17 cellular contexts compared by ENCODE assay signal in the genomic region with DNA sequence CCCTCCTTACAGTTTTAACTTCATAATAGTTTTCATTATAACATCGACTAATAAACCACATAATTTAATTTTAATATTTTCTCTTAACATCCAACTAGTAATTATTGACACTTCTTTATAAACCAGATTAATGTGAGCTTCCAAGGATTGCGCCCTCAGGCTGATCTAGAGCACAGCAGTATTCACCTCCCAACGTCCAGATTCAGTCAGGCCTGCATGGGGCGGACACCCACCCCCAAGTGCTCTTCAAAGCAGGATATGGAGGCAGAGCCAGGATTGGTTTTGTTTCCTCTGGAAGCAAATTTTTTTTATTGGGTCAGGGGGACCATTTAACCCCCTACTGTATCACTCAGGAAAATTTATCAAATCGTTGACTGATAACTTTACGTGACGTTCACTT.
A peak's percentile ranks its signal among the peaks of the same experiment; 100 is the strongest.
DNase-seq lines count a peak whose midpoint lies in the region; ATAC-seq, FAIRE-seq and TF ChIP-seq lines count a peak whose summit lies in the region.
"Had no signal": no experiment of that assay in that cellular context is flagged by ENCODE, and none has a peak within 500 bp of the region (broad histone marks: within the 10 kb centered on the region; RNA-seq: fewer than 3 reads in every experiment).

No MANE protein-coding gene starts in this region.

- H3K79me2 ChIP-seq in astrocyte (ENCODE audit: insufficient read depth, low read length) = peaks cover 84% of the 10 kb centered on the region

- peaks cover 93% of the 10 kb centered on the region for H4K20me1 ChIP-seq in astrocyte (ENCODE audit: insufficient read depth, low read length)

- no peak overlapping the region for H2AFZ ChIP-seq in astrocyte (ENCODE audit: low read depth, low read length)

- no peak for DNase-seq in activated T-cell treated with anti-CD3 and anti-CD28 coated beads, Interleukin-2, amount 50 U/mL, for 72 hours
- DNase-seq in activated T-cell treated with anti-CD3 and anti-CD28 coated beads, Interleukin-2, amount 50 U/mL, for 48 hours = no peak
- DNase-seq in astrocyte (ENCODE audit: low read depth) (no peak), endothelial cell (ENCODE audit: low spot score) (no peak), putamen (ENCODE audit: low spot score) (no peak), RCC 7860 (ENCODE audit: low spot score) (no peak)
- DNase-seq: ACHN; Calu3; CD4-positive, alpha-beta T cell; DMS 273 treated with DMSO at 0.1 percent for 48 hours; DMS79; GOT3 had no signal

- H3K4me3 Mint-ChIP-seq in activated T-cell treated with anti-CD3 and anti-CD28 coated beads, Interleukin-2, amount 50 U/mL, for 72 hours = no peak overlapping the region
- H3K4me3 Mint-ChIP-seq in astrocyte (ENCODE audit: unreplicated experiment) = no peak overlapping the region
- H3K4me3 Mint-ChIP-seq in endothelial cell (ENCODE audit: unreplicated experiment) = peak overlapping the region; percentile 88
- H3K4me3 Mint-ChIP-seq: CD4-positive, alpha-beta T cell had no signal

- no peaks in the 10 kb centered on the region for H3K36me3 Mint-ChIP-seq in activated T-cell treated with anti-CD3 and anti-CD28 coated beads, Interleukin-2, amount 50 U/mL, for 72 hours (ENCODE audit: insufficient read depth in 2 of 2)
- H3K36me3 Mint-ChIP-seq in astrocyte (ENCODE audit: low read depth, unreplicated experiment) (peaks cover 23% of the 10 kb centered on the region), endothelial cell (ENCODE audit: low read depth, unreplicated experiment) (peaks cover 10% of the 10 kb centered on the region)

- H3K4me1 ChIP-seq in astrocyte (ENCODE audit: insufficient read depth, low read length) = peaks cover 7% of the 10 kb centered on the region
- H3K4me1 ChIP-seq: HAP-1 had no signal

- peak overlapping the region; percentile 42 for H3K27ac Mint-ChIP-seq in activated T-cell treated with anti-CD3 and anti-CD28 coated beads, Interleukin-2, amount 50 U/mL, for 72 hours
- H3K27ac Mint-ChIP-seq in astrocyte (ENCODE audit: unreplicated experiment) (peak overlapping the region; percentile 58), endothelial cell (ENCODE audit: unreplicated experiment) (peak overlapping the region; percentile 81)
- H3K27ac Mint-ChIP-seq: CD4-positive, alpha-beta T cell had no signal

- H3K9me3 Mint-ChIP-seq in activated T-cell treated with anti-CD3 and anti-CD28 coated beads, Interleukin-2, amount 50 U/mL, for 72 hours = no peaks in the 10 kb centered on the region
- H3K9me3 Mint-ChIP-seq in astrocyte (ENCODE audit: unreplicated experiment) = no peaks in the 10 kb centered on the region
- H3K9me3 Mint-ChIP-seq in endothelial cell (ENCODE audit: unreplicated experiment) = no peaks in the 10 kb centered on the region
- H3K9me3 Mint-ChIP-seq: CD4-positive, alpha-beta T cell had no signal

- no peaks in the 10 kb centered on the region for H3K4me1 Mint-ChIP-seq in activated T-cell treated with anti-CD3 and anti-CD28 coated beads, Interleukin-2, amount 50 U/mL, for 72 hours (ENCODE audit: low read depth)
- H3K4me1 Mint-ChIP-seq in astrocyte (ENCODE audit: low read depth, unreplicated experiment) (peaks cover 26% of the 10 kb centered on the region), endothelial cell (ENCODE audit: unreplicated experiment) (peaks cover 67% of the 10 kb centered on the region)

- H3K27ac ChIP-seq in astrocyte (ENCODE audit: low read depth, low read length) = no peak overlapping the region
- H3K27ac ChIP-seq: HL-60 had no signal

- ATAC-seq in activated T-cell treated with anti-CD3 and anti-CD28 coated beads, Interleukin-2, amount 50 U/mL, for 72 hours (replicated peaks in 1 of 2) = no peak
- ATAC-seq in HG02763 (IDR thresholded peaks at IDR 0.05; ENCODE audit: unreplicated experiment) = no peak
- ATAC-seq: GM12878 had no signal

- TF ChIP-seq CTCF in astrocyte (IDR thresholded peaks at IDR 0.05; ENCODE audit: insufficient read depth, low read depth, low read length) = no peak
- TF ChIP-seq CTCF in endothelial cell (IDR thresholded peaks at IDR 0.05; ENCODE audit: unreplicated experiment) = no peak

- no peaks in the 10 kb centered on the region for H3K27me3 Mint-ChIP-seq in activated T-cell treated with anti-CD3 and anti-CD28 coated beads, Interleukin-2, amount 50 U/mL, for 72 hours (ENCODE audit: low read depth)
- no peaks in the 10 kb centered on the region for H3K27me3 Mint-ChIP-seq in astrocyte (ENCODE audit: low read depth, unreplicated experiment)
- H3K27me3 Mint-ChIP-seq in endothelial cell (ENCODE audit: unreplicated experiment) = peaks cover 14% of the 10 kb centered on the region
- H3K27me3 Mint-ChIP-seq: CD4-positive, alpha-beta T cell had no signal

- H3K27me3 ChIP-seq in astrocyte (ENCODE audit: insufficient read depth, low read length) = no peaks in the 10 kb centered on the region

- H3K9me3 ChIP-seq in astrocyte (ENCODE audit: insufficient read depth, low read depth, low read length) = no peaks in the 10 kb centered on the region
- H3K9me3 ChIP-seq: HAP-1 had no signal

- H3K4me3 ChIP-seq in astrocyte (ENCODE audit: insufficient read depth, low read depth, low read length) = no peak overlapping the region
- H3K4me3 ChIP-seq: GM12878, HAP-1 had no signal

- H3K36me3 ChIP-seq in astrocyte (ENCODE audit: insufficient read depth, low read length) = peaks cover 71% of the 10 kb centered on the region
- H3K36me3 ChIP-seq: HAP-1 had no signal

- H3K4me2 ChIP-seq in astrocyte (ENCODE audit: low read length) = no peak overlapping the region

- no peak overlapping the region for H3K9ac ChIP-seq in astrocyte (ENCODE audit: low read length)

- FAIRE-seq in astrocyte (lab: Jason Lieb, UNC) (no peak), RCC 7860 (lab: Jason Lieb, UNC) (no peak)
- FAIRE-seq: GM12878, GM18507 had no signal
